In the genomic region with DNA sequence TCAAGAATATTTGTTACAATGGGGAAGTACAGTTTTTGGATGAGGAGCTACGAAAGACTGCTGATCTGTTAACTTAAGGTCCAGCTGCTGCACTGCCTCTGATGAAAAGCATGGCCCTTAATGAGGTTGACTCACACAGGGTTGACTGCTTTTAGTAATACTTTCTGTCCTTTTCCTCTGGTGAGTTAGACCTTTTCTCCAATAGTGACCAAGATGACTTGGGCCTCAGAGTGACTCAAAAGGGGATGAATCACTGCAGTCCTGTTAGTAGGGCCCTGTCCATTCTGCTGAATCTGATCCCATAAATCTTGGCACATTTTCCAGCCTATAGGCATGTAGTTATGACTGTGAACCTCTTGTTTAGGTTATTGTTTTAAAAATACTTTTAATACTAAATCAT, we compare ENCODE assay signal across 1 cellular context.
TF ChIP-seq lines count a peak whose summit lies in the region.

No MANE protein-coding gene starts in this region.

TF ChIP-seq in IMR-90, 13 proteins besides CTCF, POLR2A, EP300 and RAD21 (continued from another document):
- no peak for TF ChIP-seq USF2 (IDR thresholded peaks at IDR 0.05; ENCODE audit: low read depth, low read length)
- no peak for TF ChIP-seq RFX5 (IDR thresholded peaks at IDR 0.05; ENCODE audit: low read depth, low read length)
- TF ChIP-seq CHD1 (IDR thresholded peaks at IDR 0.05; ENCODE audit: low read depth, low read length): no peak
- no peak for TF ChIP-seq SMC3 (IDR thresholded peaks at IDR 0.05; ENCODE audit: low read depth, low read length)
- peak; percentile 89 for TF ChIP-seq FOS (IDR thresholded peaks at IDR 0.05; ENCODE audit: low read depth, low read length)
- peak; percentile 68 for TF ChIP-seq MAFK (IDR thresholded peaks at IDR 0.05; ENCODE audit: low read depth, low read length)
- peak; percentile 69; the same call in 1 of the 2 replicates for TF ChIP-seq CEBPB (IDR thresholded peaks at IDR 0.05; ENCODE audit: low read depth, low read length)
- no peak for TF ChIP-seq MAZ (IDR thresholded peaks at IDR 0.05; ENCODE audit: borderline replicate concordance, low read depth, low read length)
- TF ChIP-seq BHLHE40 (IDR thresholded peaks at IDR 0.05; ENCODE audit: low read depth, low read length): no peak
